ENCODE assay signal across 19 cellular contexts in genomic region chr7:134419085-134419484, GRCh38.
"Had no signal": no experiment of that assay in that cellular context is flagged by ENCODE, and none has a peak within 500 bp of the region (broad histone marks: within the 10 kb centered on the region; RNA-seq: fewer than 3 reads in every experiment).

No MANE protein-coding gene starts in this region.

- H3K9ac ChIP-seq: neural progenitor cell had no signal

- H3K4me1 Mint-ChIP-seq: activated B cell treated with CpG ODN at 0.5 μM for 24 hours; activated CD4-positive, alpha-beta memory T cell treated with anti-CD3 and anti-CD28 coated beads, Interleukin-2, amount 10 ng/mL, durations not matched to agents 7 days and 5 days; activated CD8-positive, alpha-beta memory T cell treated with anti-CD3 and anti-CD28 coated beads, Interleukin-2, amount 10 ng/mL, durations not matched to agents 7 days and 5 days had no signal

- H2AFZ ChIP-seq: neural progenitor cell had no signal

- DNase-seq: activated B cell treated with CpG ODN at 0.5 μM for 24 hours; activated CD4-positive, alpha-beta memory T cell treated with anti-CD3 and anti-CD28 coated beads, Interleukin-2, amount 10 ng/mL, durations not matched to agents 7 days and 5 days; activated CD4-positive, alpha-beta T cell treated with anti-CD3 and anti-CD28 coated beads for 48 hours; activated CD8-positive, alpha-beta memory T cell treated with anti-CD3 and anti-CD28 coated beads, Interleukin-2, amount 10 ng/mL, durations not matched to agents 7 days and 5 days; effector CD8-positive, alpha-beta T cell; heart right ventricle; mesenchymal stem cell; naive thymus-derived CD4-positive, alpha-beta T cell; stimulated activated naive CD8-positive, alpha-beta T cell treated with anti-CD3 and anti-CD28 coated beads, Interleukin-15, Interleukin-2, amounts not matched to agents 100 U/mL and 50 U/mL, for 24 hours; upper lobe of left lung had no signal

- H3K4me3 ChIP-seq: esophagus muscularis mucosa, gastroesophageal sphincter, heart right ventricle, neural progenitor cell, prostate gland, right atrium auricular region, suprapubic skin, upper lobe of left lung had no signal

- H3K36me3 Mint-ChIP-seq: activated CD8-positive, alpha-beta memory T cell treated with anti-CD3 and anti-CD28 coated beads, Interleukin-2, amount 10 ng/mL, durations not matched to agents 7 days and 5 days; activated naive CD8-positive, alpha-beta T cell; naive thymus-derived CD4-positive, alpha-beta T cell; neural progenitor cell had no signal

- H3K4me2 ChIP-seq: neural progenitor cell had no signal

- FAIRE-seq: endothelial cell of umbilical vein had no signal

- H3K4me3 Mint-ChIP-seq: activated B cell treated with CpG ODN at 0.5 μM for 24 hours; activated CD4-positive, alpha-beta memory T cell treated with anti-CD3 and anti-CD28 coated beads, Interleukin-2, amount 10 ng/mL, durations not matched to agents 7 days and 5 days; activated CD8-positive, alpha-beta memory T cell treated with anti-CD3 and anti-CD28 coated beads, Interleukin-2, amount 10 ng/mL, durations not matched to agents 7 days and 5 days; activated naive CD8-positive, alpha-beta T cell; dendritic cell treated with granulocyte-macrophage colony-stimulating factor and Interleukin-4, amounts not matched to agents 40 ng/mL and 50 ng/mL, for 4 days; naive thymus-derived CD4-positive, alpha-beta T cell; neural progenitor cell had no signal

- H3K27me3 ChIP-seq: neural progenitor cell, right atrium auricular region, suprapubic skin, upper lobe of left lung had no signal

- H3K27me3 Mint-ChIP-seq: activated CD8-positive, alpha-beta memory T cell treated with anti-CD3 and anti-CD28 coated beads, Interleukin-2, amount 10 ng/mL, durations not matched to agents 7 days and 5 days; activated naive CD8-positive, alpha-beta T cell had no signal

- ATAC-seq: activated CD8-positive, alpha-beta memory T cell treated with anti-CD3 and anti-CD28 coated beads, Interleukin-2, amount 10 ng/mL, durations not matched to agents 7 days and 5 days; gastroesophageal sphincter; heart right ventricle; naive thymus-derived CD4-positive, alpha-beta T cell; stimulated activated naive CD8-positive, alpha-beta T cell treated with anti-CD3 and anti-CD28 coated beads, Interleukin-15, Interleukin-2, amounts not matched to agents 100 U/mL and 50 U/mL, for 24 hours had no signal

- H3K9me3 ChIP-seq: esophagus muscularis mucosa, gastroesophageal sphincter, heart right ventricle, prostate gland, right atrium auricular region, suprapubic skin, upper lobe of left lung had no signal

- H3K36me3 ChIP-seq: esophagus muscularis mucosa, gastroesophageal sphincter, heart right ventricle, neural progenitor cell, prostate gland, right atrium auricular region, suprapubic skin, upper lobe of left lung had no signal

- H3K4me1 ChIP-seq: gastroesophageal sphincter, neural progenitor cell, prostate gland, right atrium auricular region, suprapubic skin had no signal

- H3K9me3 Mint-ChIP-seq: activated B cell treated with CpG ODN at 0.5 μM for 24 hours; activated CD4-positive, alpha-beta memory T cell treated with anti-CD3 and anti-CD28 coated beads, Interleukin-2, amount 10 ng/mL, durations not matched to agents 7 days and 5 days; dendritic cell treated with granulocyte-macrophage colony-stimulating factor and Interleukin-4, amounts not matched to agents 40 ng/mL and 50 ng/mL, for 4 days; naive thymus-derived CD4-positive, alpha-beta T cell; neural progenitor cell had no signal

- H3K27ac Mint-ChIP-seq: activated B cell treated with CpG ODN at 0.5 μM for 24 hours; activated CD4-positive, alpha-beta memory T cell treated with anti-CD3 and anti-CD28 coated beads, Interleukin-2, amount 10 ng/mL, durations not matched to agents 7 days and 5 days; activated CD8-positive, alpha-beta memory T cell treated with anti-CD3 and anti-CD28 coated beads, Interleukin-2, amount 10 ng/mL, durations not matched to agents 7 days and 5 days; activated naive CD8-positive, alpha-beta T cell; dendritic cell treated with granulocyte-macrophage colony-stimulating factor and Interleukin-4, amounts not matched to agents 40 ng/mL and 50 ng/mL, for 4 days; naive thymus-derived CD4-positive, alpha-beta T cell; neural progenitor cell had no signal

- H3K27ac ChIP-seq: esophagus muscularis mucosa, gastroesophageal sphincter, heart right ventricle, neural progenitor cell, prostate gland, right atrium auricular region, suprapubic skin, upper lobe of left lung had no signal
